ENCODE assay signal across 1 cellular context in genomic region chr19:55603581-55604292, GRCh38.
TF ChIP-seq lines count a peak whose summit lies in the region.

No MANE protein-coding gene starts in this region.

TF ChIP-seq in A549, 52 proteins besides CTCF, POLR2A, EP300 and RAD21:
- TF ChIP-seq FOXS1 (CRISPR knock-in tag; IDR thresholded peaks at IDR 0.05), result no peak
- TF ChIP-seq PHF8 (IDR thresholded peaks at IDR 0.05; ENCODE audit: borderline replicate concordance, low read depth), result no peak
- no peak for TF ChIP-seq ESRRA (IDR thresholded peaks at IDR 0.05; ENCODE audit: borderline replicate concordance, low read length)
- no peak for TF ChIP-seq MAZ (IDR thresholded peaks at IDR 0.05; ENCODE audit: borderline replicate concordance, low read depth, low read length)
- no peak for TF ChIP-seq HDAC2 (IDR thresholded peaks at IDR 0.05)
- no peak for TF ChIP-seq ZC3H11A (IDR thresholded peaks at IDR 0.05)
